29 cellular contexts compared by ENCODE assay signal in the genomic region with DNA sequence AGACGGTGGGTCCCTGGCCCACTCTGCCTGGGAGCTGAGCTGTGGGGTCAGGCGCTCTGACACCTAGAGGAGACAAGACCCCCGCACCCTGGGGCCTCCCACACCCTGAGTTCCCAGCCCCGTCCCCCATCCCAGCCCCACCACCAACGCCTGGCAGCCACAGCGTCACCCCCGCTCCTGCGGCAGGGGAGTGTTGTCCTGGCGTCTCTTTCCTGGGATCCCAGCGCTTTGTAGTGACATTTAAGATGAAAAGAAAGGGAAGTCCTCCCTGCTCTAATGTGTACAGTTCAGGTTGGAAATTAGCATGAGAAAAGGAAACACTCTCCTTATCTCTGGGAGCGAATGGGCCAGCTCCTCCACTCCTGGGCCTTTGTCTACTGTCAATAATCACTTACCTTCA.
DNase-seq lines count a peak whose midpoint lies in the region; ATAC-seq and TF ChIP-seq lines count a peak whose summit lies in the region.
"Had no signal": no experiment of that assay in that cellular context is flagged by ENCODE, and none has a peak within 500 bp of the region (broad histone marks: within the 10 kb centered on the region; RNA-seq: fewer than 3 reads in every experiment).

No MANE protein-coding gene starts in this region.

- H3K56ac ChIP-seq in H9 (ENCODE audit: insufficient read length, low read depth, low read length): no peak overlapping the region

- H3K9me3 ChIP-seq in H9 (ENCODE audit: control insufficient read depth, low read depth, low read length) (no peaks in the 10 kb centered on the region), right cardiac atrium (ENCODE audit: control insufficient read depth, low read length) (no peaks in the 10 kb centered on the region), neural progenitor cell (ENCODE audit: low read depth) (no peaks in the 10 kb centered on the region)
- H3K9me3 ChIP-seq: breast epithelium, esophagus squamous epithelium, gastroesophageal sphincter, psoas muscle had no signal

- H3K79me2 ChIP-seq in H9 (ENCODE audit: insufficient read depth, low read length): no peaks in the 10 kb centered on the region
- H3K79me2 ChIP-seq in neural progenitor cell (ENCODE audit: low read depth): no peaks in the 10 kb centered on the region

- no peak overlapping the region for H3K18ac ChIP-seq in H9 (ENCODE audit: insufficient read length, low read depth, low read length)

- H3K23ac ChIP-seq in H9 (ENCODE audit: insufficient read length, low read depth, low read length): no peak overlapping the region

- no peak for ATAC-seq in right cardiac atrium
- ATAC-seq in activated T-cell treated with anti-CD3 and anti-CD28 coated beads, Interleukin-2, amount 50 U/mL, for 72 hours (replicated peaks in 1 of 2): no peak
- ATAC-seq in GM21367 (IDR thresholded peaks at IDR 0.05; ENCODE audit: unreplicated experiment): no peak
- ATAC-seq: gastroesophageal sphincter, GM12878, psoas muscle had no signal

- H3K27ac Mint-ChIP-seq in H9 (0 out of 7 replicates have a peak overlapping the region, but pooled peaks of 1 of the 3 experiments have one; percentile 18), neural progenitor cell (peak overlapping the region; percentile 93)
- no peak overlapping the region for H3K27ac Mint-ChIP-seq in activated T-cell treated with anti-CD3 and anti-CD28 coated beads, Interleukin-2, amount 50 U/mL, for 72 hours
- H3K27ac Mint-ChIP-seq: activated CD4-positive, alpha-beta T cell treated with anti-CD3 and anti-CD28 coated beads for 36 hours; activated T-cell treated with anti-CD3 and anti-CD28 coated beads, Interleukin-2, amount 50 U/mL, for 24 hours; CD4-positive, alpha-beta T cell; endodermal cell; nephron had no signal

- H4K20me1 ChIP-seq in H9 (ENCODE audit: control insufficient read depth, insufficient read depth, insufficient read length) (no peaks in the 10 kb centered on the region), neural progenitor cell (ENCODE audit: low read depth) (peaks cover under 1% of the 10 kb centered on the region)

- H2BK12ac ChIP-seq in H9 (ENCODE audit: insufficient read length, low read depth, low read length): no peak overlapping the region

- WGBS in H9 (ENCODE audit: extremely low coverage, insufficient read length, low lambda C conversion rate): no CpG with 5 or more reads among the region's 11 CpGs
- 66% methylated on average over 11 of the region's 11 CpGs for WGBS in right cardiac atrium

- intact Hi-C loops in right cardiac atrium (cut with DNase I): no loop called here

- H3K4me3 ChIP-seq in right cardiac atrium (ENCODE audit: low read length) (no peak overlapping the region), neural progenitor cell (no peak overlapping the region)
- H3K4me3 ChIP-seq: breast epithelium, esophagus squamous epithelium, gastroesophageal sphincter, GM12878, psoas muscle had no signal

- H3K9me3 Mint-ChIP-seq in H9 (peaks cover 0 to 2% of the 10 kb centered on the region in 2 experiments; a peak in 1 of 5 replicates), neural progenitor cell (no peaks in the 10 kb centered on the region)
- H3K9me3 Mint-ChIP-seq in activated T-cell treated with anti-CD3 and anti-CD28 coated beads, Interleukin-2, amount 50 U/mL, for 72 hours: no peaks in the 10 kb centered on the region
- H3K9me3 Mint-ChIP-seq: activated T-cell treated with anti-CD3 and anti-CD28 coated beads, Interleukin-2, amount 50 U/mL, for 24 hours; CD4-positive, alpha-beta T cell; IgD-negative memory B cell had no signal

- no peak overlapping the region for H3K4ac ChIP-seq in H9 (ENCODE audit: low read depth, low read length)

- H3K27me3 Mint-ChIP-seq in H9 (ENCODE audit: low read depth) (peaks cover 20% of the 10 kb centered on the region), neural progenitor cell (ENCODE audit: insufficient read depth, low read depth) (peaks cover 13% of the 10 kb centered on the region)
- H3K27me3 Mint-ChIP-seq in activated T-cell treated with anti-CD3 and anti-CD28 coated beads, Interleukin-2, amount 50 U/mL, for 72 hours (ENCODE audit: low read depth): no peaks in the 10 kb centered on the region
- H3K27me3 Mint-ChIP-seq: activated CD4-positive, alpha-beta T cell treated with anti-CD3 and anti-CD28 coated beads for 36 hours; CD4-positive, alpha-beta T cell had no signal

- H4K91ac ChIP-seq in H9 (ENCODE audit: insufficient read length, low read depth, low read length): no peak overlapping the region

- no peak for DNase-seq in H9
- no peak for DNase-seq in RWPE1 (ENCODE audit: low spot score)
- DNase-seq in right cardiac atrium: peak; percentile 6 to 37 (median 32)
- DNase-seq in neural progenitor cell (ENCODE audit: low spot score): peak; percentile 54
- no peak for DNase-seq in activated T-cell treated with anti-CD3 and anti-CD28 coated beads, Interleukin-2, amount 50 U/mL, for 72 hours
- no peak for DNase-seq in NCI-H526 (lab: John Stamatoyannopoulos, UW)
- DNase-seq: activated CD4-positive, alpha-beta T cell treated with anti-CD3 and anti-CD28 coated beads for 36 hours; activated CD8-positive, alpha-beta memory T cell treated with anti-CD3 and anti-CD28 coated beads for 24 hours; activated naive CD4-positive, alpha-beta T cell treated with Interleukin-2 at 50 U/mL for 16 hours; activated T-cell treated with anti-CD3 and anti-CD28 coated beads, Interleukin-2, amount 50 U/mL, for 24 hours; cortex of kidney; DMS53; esophagus squamous epithelium; midbrain; NCI-H1105 treated with DMSO at 0.1 percent for 48 hours; NCI-H2081 treated with DMSO at 0.1 percent for 48 hours; small intestine; stimulated activated CD4-positive, alpha-beta T cell treated with anti-CD3 and anti-CD28 coated beads, Interleukin-2, amount 100 ng/mL, for 48 hours; stimulated activated naive CD4-positive, alpha-beta T cell treated with Interleukin-2 at 50 U/mL for 16 hours had no signal

- TF ChIP-seq CTCF in H9 (conservative IDR thresholded peaks at IDR 0.05) (no peak), RWPE1 (conservative IDR thresholded peaks at IDR 0.05; ENCODE audit: low read depth) (no peak), neural progenitor cell (IDR thresholded peaks at IDR 0.05) (no peak)

- H3K4me3 Mint-ChIP-seq in H9 (peak overlapping the region in 1 of 2 experiments; percentile 57; a peak in 2 of 5 replicates), neural progenitor cell (no peak overlapping the region)
- H3K4me3 Mint-ChIP-seq in activated T-cell treated with anti-CD3 and anti-CD28 coated beads, Interleukin-2, amount 50 U/mL, for 72 hours: no peak overlapping the region
- H3K4me3 Mint-ChIP-seq: activated CD4-positive, alpha-beta T cell treated with anti-CD3 and anti-CD28 coated beads for 36 hours; activated T-cell treated with anti-CD3 and anti-CD28 coated beads, Interleukin-2, amount 50 U/mL, for 24 hours; CD4-positive, alpha-beta T cell; endodermal cell; IgD-negative memory B cell; nephron had no signal

- H3K27ac ChIP-seq in H9 (ENCODE audit: insufficient read length, low read depth, low read length): no peak overlapping the region
- H3K27ac ChIP-seq in RWPE1: peak overlapping the region; percentile 6; the same call in 1 of the 2 replicates
- no peak overlapping the region for H3K27ac ChIP-seq in right cardiac atrium (ENCODE audit: low read length)
- H3K27ac ChIP-seq in neural progenitor cell: no peak overlapping the region
- H3K27ac ChIP-seq: breast epithelium, esophagus squamous epithelium, gastroesophageal sphincter, HL-60, psoas muscle had no signal

- H2AK5ac ChIP-seq in H9 (ENCODE audit: insufficient read length, low read length): no peak overlapping the region

- no peaks in the 10 kb centered on the region for H3K36me3 ChIP-seq in neural progenitor cell
- H3K36me3 ChIP-seq: breast epithelium, esophagus squamous epithelium, gastroesophageal sphincter had no signal

- no peak overlapping the region for H2AFZ ChIP-seq in H9 (ENCODE audit: low read length)
- H2AFZ ChIP-seq in neural progenitor cell (replicated peaks): no peak overlapping the region

- no peak overlapping the region for H4K8ac ChIP-seq in H9 (replicated peaks; ENCODE audit: insufficient read length, low read depth, low read length)

- H4K5ac ChIP-seq in H9 (ENCODE audit: insufficient read length, low read depth, low read length): no peak overlapping the region

- no peak overlapping the region for H2BK120ac ChIP-seq in H9 (ENCODE audit: low read depth, low read length, poor library complexity, severe bottlenecking)

- H3K4me1 ChIP-seq in H9 (ENCODE audit: insufficient read depth, low read length) (peaks cover 10% of the 10 kb centered on the region; the same call in 1 of the 2 replicates), right cardiac atrium (ENCODE audit: control insufficient read depth, insufficient read depth, low read length) (no peaks in the 10 kb centered on the region), neural progenitor cell (peaks cover 26% of the 10 kb centered on the region)
- H3K4me1 ChIP-seq: breast epithelium, esophagus squamous epithelium, psoas muscle had no signal

- H2BK20ac ChIP-seq in H9 (ENCODE audit: low read depth, low read length, poor library complexity, severe bottlenecking): no peak overlapping the region

- no peaks in the 10 kb centered on the region for H3K79me1 ChIP-seq in H9 (ENCODE audit: insufficient read depth, low read depth, low read length, poor library complexity, severe bottlenecking)

- no peak overlapping the region for H3T11ph ChIP-seq in H9 (ENCODE audit: low read length)

- CTCF ChIA-PET in RWPE1 (lab: Yijun Ruan, JAX): no interaction called here

- no peak overlapping the region for H3K14ac ChIP-seq in H9 (ENCODE audit: insufficient read depth, low read length)

- no peaks in the 10 kb centered on the region for H3K23me2 ChIP-seq in H9 (ENCODE audit: insufficient read length, low read depth, low read length, poor library complexity, severe bottlenecking)

- peaks cover 3% of the 10 kb centered on the region for H3F3A ChIP-seq in neural progenitor cell (ENCODE audit: low read depth)

- H3K4me1 Mint-ChIP-seq in H9: peaks cover 23 to 54% of the 10 kb centered on the region in 2 experiments
- H3K4me1 Mint-ChIP-seq in neural progenitor cell: peaks cover 35% of the 10 kb centered on the region
- no peaks in the 10 kb centered on the region for H3K4me1 Mint-ChIP-seq in activated T-cell treated with anti-CD3 and anti-CD28 coated beads, Interleukin-2, amount 50 U/mL, for 72 hours (ENCODE audit: low read depth)
- H3K4me1 Mint-ChIP-seq: activated CD4-positive, alpha-beta T cell treated with anti-CD3 and anti-CD28 coated beads for 36 hours had no signal

- H3K9ac ChIP-seq in H9 (ENCODE audit: extremely low read depth, insufficient read length, low read length) (no peak overlapping the region), neural progenitor cell (no peak overlapping the region)

- no peaks in the 10 kb centered on the region; the same call in 1 of the 2 replicates for H3K27me3 ChIP-seq in H9 (ENCODE audit: insufficient read depth, low read length)
- no peaks in the 10 kb centered on the region for H3K27me3 ChIP-seq in right cardiac atrium (ENCODE audit: control insufficient read depth, insufficient read depth)
- H3K27me3 ChIP-seq in neural progenitor cell: no peaks in the 10 kb centered on the region

- H3K4me2 ChIP-seq in H9 (ENCODE audit: insufficient read depth, insufficient read length, low read length) (peak overlapping the region; percentile 16), neural progenitor cell (peak overlapping the region; percentile 63)

- H2BK5ac ChIP-seq in H9 (ENCODE audit: insufficient read length, low read length): no peak overlapping the region

- no peak overlapping the region for H2BK15ac ChIP-seq in H9 (ENCODE audit: low read depth, low read length)

- POLR2A ChIA-PET in RWPE1 (lab: Yijun Ruan, JAX; ENCODE audit: low non-redundant PET): no interaction called here

- H3K36me3 Mint-ChIP-seq in H9 (ENCODE audit: insufficient read depth in 1 of 3, low read depth in 3 of 3): no peaks in the 10 kb centered on the region
- no peaks in the 10 kb centered on the region for H3K36me3 Mint-ChIP-seq in neural progenitor cell
- H3K36me3 Mint-ChIP-seq in activated T-cell treated with anti-CD3 and anti-CD28 coated beads, Interleukin-2, amount 50 U/mL, for 72 hours (ENCODE audit: insufficient read depth in 2 of 2): no peaks in the 10 kb centered on the region
- H3K36me3 Mint-ChIP-seq: IgD-negative memory B cell had no signal

Comparison
In these comparisons a context has a peak if more than half of its experiments do, and no peak if none do; other contexts are left out.
1. DNase-seq: peak in right cardiac atrium (3 of 3) and neural progenitor cell (single experiment); none in H9 (single experiment), RWPE1 (single experiment), activated T-cell treated with anti-CD3 and anti-CD28 coated beads, Interleukin-2, amount 50 U/mL, for 72 hours (0 of 2) and NCI-H526 (0 of 2).